11 cellular contexts compared by ENCODE assay signal in the genomic region with DNA sequence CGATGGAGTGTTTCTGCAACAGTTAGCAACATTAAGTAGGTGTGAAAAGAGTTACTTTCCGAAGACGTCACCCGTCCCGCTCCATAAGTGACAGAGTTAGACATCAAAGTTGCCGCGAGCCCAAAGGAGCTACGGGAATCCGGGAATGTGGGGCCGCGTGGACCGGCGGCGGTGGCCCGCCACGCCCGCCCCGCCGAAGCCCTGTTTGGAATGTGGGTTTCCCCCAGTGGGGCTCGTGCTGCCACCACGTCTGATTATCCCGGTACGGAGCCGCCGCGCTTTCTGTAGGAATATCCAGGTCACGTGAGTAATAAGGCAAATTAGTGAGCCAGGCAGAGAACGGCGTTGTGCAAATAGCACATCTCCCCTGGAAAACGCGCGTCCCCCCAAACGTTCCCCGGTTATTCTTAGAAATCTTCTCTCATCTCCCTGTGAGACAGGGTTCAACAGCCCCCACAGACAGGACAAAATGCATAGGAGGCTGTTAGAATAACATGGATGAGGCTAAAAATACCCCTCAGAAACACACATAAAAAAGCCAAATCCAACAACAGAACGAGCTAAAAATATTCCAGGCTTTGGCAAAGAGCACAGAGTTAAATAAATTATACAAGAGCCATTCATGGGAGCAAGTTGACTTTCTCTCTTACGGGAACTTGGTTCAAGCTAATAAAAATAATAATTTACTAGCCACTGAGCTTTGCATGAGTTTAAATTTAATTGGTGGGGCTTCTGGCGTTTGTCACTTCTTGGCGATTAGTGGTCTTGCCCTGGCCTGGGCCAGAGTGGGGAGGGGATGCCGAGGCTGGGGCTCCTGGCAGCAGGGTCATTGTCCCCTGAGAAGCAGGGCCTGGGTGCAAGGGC. TPM values are rescaled to one million over a fixed set of nuclear protein-coding genes. Genes with fewer than 3 reads are reported as not detected.
DNase-seq lines count a peak whose midpoint lies in the region; ATAC-seq and TF ChIP-seq lines count a peak whose summit lies in the region.
"Had no signal": no experiment of that assay in that cellular context is flagged by ENCODE, and none has a peak within 500 bp of the region (broad histone marks: within the 10 kb centered on the region; RNA-seq: fewer than 3 reads in every experiment).

No MANE protein-coding gene starts in this region.

- WGBS in esophagus, 2 donors: 54 to 61% methylated on average over 39 of the region's 39 CpGs
- WGBS in aorta, 2 donors: 3 to 7% methylated on average over 39 of the region's 39 CpGs

- peak overlapping the region; percentile 85 for H3K4me3 Mint-ChIP-seq in neural crest cell
- H3K4me3 Mint-ChIP-seq: stimulated activated naive CD8-positive, alpha-beta T cell treated with anti-CD3 and anti-CD28 coated beads, Interleukin-15, amount 100 ng/mL, for 72 hours had no signal

- DNase-seq in Right ventricle myocardium superior: peak; percentile 54
- no peak for DNase-seq in left cardiac atrium
- no peak for DNase-seq in neural crest cell (ENCODE audit: low read depth, low spot score)
- DNase-seq in aorta: peak in 1 of 2 donors; percentile 90
- no peak for DNase-seq in Kasumi-1 (lab: John Stamatoyannopoulos, UW)
- DNase-seq: activated CD8-positive, alpha-beta memory T cell treated with anti-CD3 and anti-CD28 coated beads, Interleukin-2, amount 50 U/mL, for 4 hours; NCI-H2029; stimulated activated naive CD8-positive, alpha-beta T cell treated with anti-CD3 and anti-CD28 coated beads, Interleukin-15, amount 100 ng/mL, for 72 hours had no signal

- H3K27ac ChIP-seq in esophagus (ENCODE audit: low read depth in 2 of 2, low read length in 1 of 2) (peak overlapping the region; percentile 63 to 75), aorta (ENCODE audit: low read depth in 1 of 2, low read length in 2 of 2) (peak overlapping the region; percentile 78 to 87)

- H3K4me1 Mint-ChIP-seq in neural crest cell: peaks cover 70% of the 10 kb centered on the region

- H3K9me3 Mint-ChIP-seq in neural crest cell: no peaks in the 10 kb centered on the region
- H3K9me3 Mint-ChIP-seq: stimulated activated naive CD8-positive, alpha-beta T cell treated with anti-CD3 and anti-CD28 coated beads, Interleukin-15, amount 100 ng/mL, for 72 hours had no signal

- intact Hi-C loops in Right ventricle myocardium superior (cut with DNase I): no loop called here
- intact Hi-C loops in left cardiac atrium (cut with DNase I): loop anchor here (5.0 kb wide), 1 partner anchor 78 kb away; no protein-coding TSS in a partner anchor
- intact Hi-C loops in aorta (cut with DNase I): loop anchor here in 1 of 2 donors (5.0 kb wide), 1 partner anchor 78 kb away; no protein-coding TSS in a partner anchor

- H3K4me1 ChIP-seq in esophagus (ENCODE audit: control insufficient read depth in 2 of 2, insufficient read depth in 2 of 2, low read length in 1 of 2): peaks cover 5 to 9% of the 10 kb centered on the region in 2 donors
- H3K4me1 ChIP-seq in aorta (ENCODE audit: control insufficient read depth in 1 of 2, insufficient read depth in 2 of 2, low read length in 2 of 2): peaks cover 0 to 4% of the 10 kb centered on the region in 2 donors

- peak; percentile 2 for ATAC-seq in Right ventricle myocardium superior (ENCODE audit: poor library complexity)
- ATAC-seq in left cardiac atrium: no peak
- ATAC-seq in aorta (ENCODE audit: low FRiP score): peak; percentile 37
- ATAC-seq in GM19351 (IDR thresholded peaks at IDR 0.05; ENCODE audit: unreplicated experiment): no peak
- no peak for ATAC-seq in GM21515 (IDR thresholded peaks at IDR 0.05; ENCODE audit: unreplicated experiment)
- ATAC-seq: stimulated activated naive CD8-positive, alpha-beta T cell treated with anti-CD3 and anti-CD28 coated beads, Interleukin-15, amount 100 ng/mL, for 72 hours had no signal

- H3K27me3 ChIP-seq in esophagus (ENCODE audit: control insufficient read depth in 1 of 2, insufficient read depth in 2 of 2, low read length in 2 of 2) (no peaks in the 10 kb centered on the region), aorta (ENCODE audit: control insufficient read depth in 1 of 2, insufficient read depth in 2 of 2, low read length in 1 of 2) (no peaks in the 10 kb centered on the region)

- H3K36me3 ChIP-seq in esophagus (ENCODE audit: control insufficient read depth in 2 of 2, insufficient read depth in 2 of 2, low read length in 1 of 2): no peaks in the 10 kb centered on the region
- H3K36me3 ChIP-seq in aorta (ENCODE audit: control insufficient read depth in 1 of 2, insufficient read depth in 2 of 2, low read length in 1 of 2): no peaks in the 10 kb centered on the region

- H3K9me3 ChIP-seq in esophagus (ENCODE audit: control insufficient read depth in 2 of 2, insufficient read depth in 1 of 2, low read depth in 1 of 2, low read length in 1 of 2) (no peaks in the 10 kb centered on the region), aorta (ENCODE audit: control insufficient read depth, low read length) (no peaks in the 10 kb centered on the region)

- H3K27me3 Mint-ChIP-seq in neural crest cell (ENCODE audit: low read depth): peaks cover 15% of the 10 kb centered on the region

- peaks cover 7% of the 10 kb centered on the region for H3K36me3 Mint-ChIP-seq in neural crest cell (ENCODE audit: low read depth)

- TF ChIP-seq CTCF in neural crest cell (conservative IDR thresholded peaks at IDR 0.05): no peak

- H3K4me3 ChIP-seq in esophagus (ENCODE audit: low read depth in 1 of 2, low read length in 2 of 2) (no peak overlapping the region), aorta (ENCODE audit: low read length in 2 of 2) (no peak overlapping the region)

- no peak overlapping the region for H3K27ac Mint-ChIP-seq in neural crest cell (ENCODE audit: unreplicated experiment)
- H3K27ac Mint-ChIP-seq: stimulated activated naive CD8-positive, alpha-beta T cell treated with anti-CD3 and anti-CD28 coated beads, Interleukin-15, amount 100 ng/mL, for 72 hours had no signal

RNA-seq across cellular contexts. Expression of gene BAHCC1, which starts 8.6 kb away (rescaled TPM):
- 8.0 TPM for total RNA-seq in Right ventricle myocardium superior
- 1 to 10 TPM; 8.3 to 9.9 TPM for total RNA-seq in left cardiac atrium
- polyA plus RNA-seq in esophagus: 1 to 10 TPM; 3.0 to 9.1 TPM
- total RNA-seq in neural crest cell: 57.4 and 61.3 TPM in 2 replicates
- total RNA-seq in aorta: 10 to 100 TPM; 22.8 to 49.3 TPM
- 10 to 100 TPM in 1 of 2 donors, 1 to 10 TPM in 1; 3.9 to 16.8 TPM for polyA plus RNA-seq in aorta

Comparison
In these comparisons a context has a peak if more than half of its experiments do, and no peak if none do; other contexts are left out.
1. ATAC-seq: peak in Right ventricle myocardium superior (single experiment) and aorta (single experiment); none in left cardiac atrium (0 of 2), GM19351 (single experiment) and GM21515 (single experiment).